29 cellular contexts compared by ENCODE assay signal in the genomic region with DNA sequence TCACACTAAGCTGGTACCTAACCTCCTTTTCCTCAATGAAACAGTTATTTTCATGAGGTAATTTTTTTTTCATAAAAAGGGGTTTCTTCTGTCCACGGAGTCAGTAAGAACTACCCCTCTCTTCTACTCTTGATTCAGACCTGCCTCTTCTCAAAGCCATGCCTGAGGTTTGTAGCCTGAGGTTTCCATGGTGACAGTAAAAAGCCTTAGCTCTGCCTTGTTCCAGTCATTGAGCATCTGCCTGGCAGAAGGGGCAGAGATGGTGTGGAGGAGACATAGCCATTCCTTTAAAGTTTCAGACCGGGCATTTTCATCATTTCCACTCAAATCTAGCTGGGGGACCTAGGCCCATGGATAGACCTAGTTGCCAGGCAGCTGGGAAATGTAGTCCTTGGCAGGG.
A peak's percentile ranks its signal among the peaks of the same experiment; 100 is the strongest.
DNase-seq lines count a peak whose midpoint lies in the region; ATAC-seq, FAIRE-seq and TF ChIP-seq lines count a peak whose summit lies in the region.
"Had no signal": no experiment of that assay in that cellular context is flagged by ENCODE, and none has a peak within 500 bp of the region (broad histone marks: within the 10 kb centered on the region; RNA-seq: fewer than 3 reads in every experiment).

No MANE protein-coding gene starts in this region.

- ATAC-seq in GM12878 (peak; percentile 67), GM18520 (IDR thresholded peaks at IDR 0.05; ENCODE audit: unreplicated experiment) (no peak), left lobe of liver (no peak)
- ATAC-seq: mucosa of descending colon, right lobe of liver, T-helper 17 cell had no signal

- no peaks in the 10 kb centered on the region for H4K20me1 ChIP-seq in GM12878 (ENCODE audit: control insufficient read depth, insufficient read depth)

- H3K4me1 ChIP-seq in GM12878 (ENCODE audit: control insufficient read depth, insufficient read depth, low read length) (no peaks in the 10 kb centered on the region), tibial artery (peaks cover 0 to 42% (median 12%) of the 10 kb centered on the region in 4 donors)
- H3K4me1 ChIP-seq: right lobe of liver had no signal

- SMC1A ChIA-PET in GM12878 (lab: Charles Lee; ENCODE audit: uncharacterized antibody, unreplicated experiment): interaction anchor here (0.8 to 1.5 kb wide), 7 partner anchors 9 to 253 kb away, joined by 3 to 8 read pairs (median 3); no protein-coding TSS in a partner anchor

- FAIRE-seq in GM12878 (lab: Jason Lieb, UNC): no peak
- FAIRE-seq: endometrium, keratinocyte had no signal

- no peaks in the 10 kb centered on the region for H3K36me3 ChIP-seq in GM12878 (ENCODE audit: control insufficient read depth in 2 of 2, insufficient read depth in 2 of 2, low read length in 1 of 2)
- H3K36me3 ChIP-seq in tibial artery: no peaks in the 10 kb centered on the region
- H3K36me3 ChIP-seq: right lobe of liver had no signal

- H3K27ac ChIP-seq in GM12878 (ENCODE audit: control insufficient read depth, insufficient read depth) (no peak overlapping the region), temporal lobe (ENCODE audit: low read depth, low read length) (peak overlapping the region; percentile 2), tibial artery (no peak overlapping the region)
- H3K27ac ChIP-seq: right lobe of liver had no signal

- no peak overlapping the region for H3K9ac ChIP-seq in GM12878 (ENCODE audit: control insufficient read depth, insufficient read depth, low read length)

- RAD21 ChIA-PET in GM12878 (lab: Charles Lee; ENCODE audit: unreplicated experiment): interaction anchor here (1.2 to 1.6 kb wide), 2 partner anchors 199 to 256 kb away, joined by 3 read pairs; no protein-coding TSS in a partner anchor

- H3K27me3 ChIP-seq in GM12878 (replicated peaks in 1 of 2; ENCODE audit: control insufficient read depth in 2 of 2, insufficient read depth in 2 of 2, low read length in 1 of 2) (no peaks in the 10 kb centered on the region; a peak in 1 of 4 replicates), tibial artery (no peaks in the 10 kb centered on the region)
- H3K27me3 ChIP-seq: right lobe of liver had no signal

- POLR2A ChIA-PET in GM12878 (lab: Charles Lee): no interaction called here

- intact Hi-C loops in GM12878 (cut with micrococcal nuclease; ENCODE audit: unreplicated experiment): no loop called here
- intact Hi-C loops in tibial artery (cut with DNase I; ENCODE audit: low total_unique reads): no loop called here

- TF ChIP-seq CTCF in GM12878 (IDR thresholded peaks at IDR 0.05 in 2 of 3, conservative IDR thresholded peaks at IDR 0.05 in 1 of 3; ENCODE audit: control insufficient read depth in 2 of 3, extremely low read depth in 1 of 3, insufficient read depth in 1 of 3, low read depth in 3 of 3, low read length in 3 of 3) (no peak), tibial artery (IDR thresholded peaks at IDR 0.05) (no peak)

- 3% methylated on average over 2 of the region's 2 CpGs for WGBS in GM12878 (ENCODE audit: insufficient coverage, insufficient replicate concordance, low lambda C conversion rate, missing lambda C conversion rate)

- BruUV-seq in GM12878 (replicated peaks; lab: Mats Ljungman, UMichigan): no TSS peak

- H3K4me3 ChIP-seq in GM12878 (no peak overlapping the region), tibial artery (no peak overlapping the region)
- H3K4me3 ChIP-seq: lung, mucosa of descending colon, right lobe of liver had no signal

- no peak for TF ChIP-seq RAD21 in GM12878 (IDR thresholded peaks at IDR 0.05; ENCODE audit: insufficient read depth, low read depth, low read length)

- CTCF ChIA-PET in GM12878 (lab: Yijun Ruan, JAX): interaction anchor here (0.8 to 2.3 kb wide), 9 partner anchors 10 to 256 kb away, joined by 3 to 10 read pairs (median 4); no protein-coding TSS in a partner anchor

- TF ChIP-seq POLR2A in GM12878 (IDR thresholded peaks at IDR 0.05; ENCODE audit: low read depth, low read length): no peak

- H3K9me3 ChIP-seq in GM12878 (replicated peaks; ENCODE audit: control insufficient read depth, insufficient read depth, low read length): no peaks in the 10 kb centered on the region
- no peaks in the 10 kb centered on the region for H3K9me3 ChIP-seq in tibial artery
- H3K9me3 ChIP-seq: mucosa of descending colon, right lobe of liver had no signal

- H2AFZ ChIP-seq in GM12878 (ENCODE audit: control insufficient read depth, low read depth, low read length): no peak overlapping the region

- in situ Hi-C loops in GM12878 (cut with MboI): no loop called here

- no peak for TF ChIP-seq EP300 in GM12878 (IDR thresholded peaks at IDR 0.05; ENCODE audit: borderline replicate concordance in 1 of 2, control insufficient read depth in 1 of 2, low read depth in 2 of 2, low read length in 2 of 2)

- DNase-seq in NCI-H82 (lab: John Stamatoyannopoulos, UW) (peak; percentile 6), NCI-H82 treated with DMSO at 0.1 percent for 48 hours (lab: John Stamatoyannopoulos, UW; ENCODE audit: unreplicated experiment) (no peak), GM12878 (ENCODE audit: low read depth, low spot score) (no peak), kidney tubule cell (ENCODE audit: low spot score) (peak; percentile 26), tibial artery (no peak), left lobe of liver (ENCODE audit: low spot score) (no peak)
- DNase-seq: activated CD4-positive, alpha-beta T cell treated with anti-CD3 and anti-CD28 coated beads for 1 hour; activated CD8-positive, alpha-beta memory T cell treated with anti-CD3 and anti-CD28 coated beads for 24 hours; activated gamma-delta T cell; activated T-cell treated with anti-CD3 and anti-CD28 coated beads, Interleukin-2, amount 50 U/mL, for 1 hour; dermis blood vessel endothelial cell; DMS79; KG1; MM.1S; mucosa of descending colon; NCI-H1436; NCI-H2107; NCI-H510A treated with DMSO at 0.1 percent for 48 hours; nephron progenitor cell; posterior cingulate gyrus; right lobe of liver; stimulated activated CD4-positive, alpha-beta T cell treated with anti-CD3 and anti-CD28 coated beads, Interleukin-12 subunit alpha, Interleukin-12 subunit beta, amount 100 ng/mL, for 4 hours; stimulated activated CD4-positive, alpha-beta T cell treated with anti-CD3 and anti-CD28 coated beads, Interleukin-4, amount 100 ng/mL, for 1 hour; T-helper 17 cell had no signal

- H3K79me2 ChIP-seq in GM12878 (ENCODE audit: control insufficient read depth, insufficient read depth, low read length): no peaks in the 10 kb centered on the region

- no peak overlapping the region for H3K4me2 ChIP-seq in GM12878 (ENCODE audit: control insufficient read depth, insufficient read depth)

TF ChIP-seq in GM12878, 131 proteins besides CTCF, POLR2A, EP300 and RAD21:
- TF ChIP-seq PAX5 (IDR thresholded peaks at IDR 0.05; ENCODE audit: borderline replicate concordance, low read depth, low read length) (no peak), KAT2A (conservative IDR thresholded peaks at IDR 0.05; ENCODE audit: control insufficient read depth, low read depth, low read length) (no peak)

Comparison
In these comparisons a context has a peak if more than half of its experiments do, and no peak if none do; other contexts are left out.
1. DNase-seq: peak in NCI-H82 (single experiment) and kidney tubule cell (single experiment); none in NCI-H82 treated with DMSO at 0.1 percent for 48 hours (single experiment), GM12878 (single experiment), tibial artery (0 of 2) and left lobe of liver (single experiment).